Comparison of ENCODE assay signal across 8 cellular contexts in the genomic region with DNA sequence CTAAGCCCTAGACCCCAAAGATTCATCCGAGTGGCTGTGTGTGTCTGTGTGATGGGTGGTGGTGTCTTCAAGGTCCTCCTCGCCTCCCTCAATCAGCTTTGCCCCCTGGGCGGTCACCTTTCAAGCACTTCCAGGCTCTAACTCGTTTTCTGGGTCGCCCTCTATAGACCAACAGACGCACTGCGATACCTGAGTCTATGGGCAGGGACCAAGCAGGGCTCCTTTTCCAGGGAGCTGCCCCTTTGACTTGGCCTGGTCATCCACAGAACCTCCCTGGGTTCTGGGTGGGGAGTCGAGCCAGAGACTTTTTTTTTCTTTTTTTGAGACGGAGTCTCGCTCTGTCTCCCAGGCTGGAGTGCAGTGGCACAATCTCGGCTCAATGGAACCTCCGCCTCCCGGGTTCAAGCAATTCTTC. TPM values are rescaled to one million over a fixed set of nuclear protein-coding genes. Genes with fewer than 3 reads are reported as not detected.
DNase-seq lines count a peak whose midpoint lies in the region; ATAC-seq and TF ChIP-seq lines count a peak whose summit lies in the region.

No MANE protein-coding gene starts in this region.

- intact Hi-C loops in activated T-helper 2 cell treated with anti-CD3 and anti-CD28 coated beads, Interferon-gamma antibody, Interleukin-2, Interleukin-4, amounts not matched to agents 10 μg/mL and 5 μg/mL and 100 μg/mL, durations not matched to agents 14 hours and 24 hours and 36 hours (cut with micrococcal nuclease): loop anchor here (1.0 to 5.0 kb wide), 2 partner anchors 46 to 149 kb away; a partner anchor contains a TSS

- peak overlapping the region; percentile 63 for H3K27ac ChIP-seq in neutrophil
- H3K27ac ChIP-seq in suprapubic skin: no peak overlapping the region

- peak; percentile 67 for TF ChIP-seq CTCF in fibroblast of villous mesenchyme (IDR thresholded peaks at IDR 0.05; ENCODE audit: insufficient read depth, low read depth, low read length)
- peak; percentile 50 for TF ChIP-seq CTCF in neutrophil (IDR thresholded peaks at IDR 0.05)
- TF ChIP-seq CTCF in suprapubic skin (IDR thresholded peaks at IDR 0.05): peak; percentile 16 to 62

- TF ChIP-seq EP300 in suprapubic skin (IDR thresholded peaks at IDR 0.05): no peak

- no peak for ATAC-seq in GM21381 (IDR thresholded peaks at IDR 0.05; ENCODE audit: unreplicated experiment)

- peaks cover 9% of the 10 kb centered on the region for H3K36me3 ChIP-seq in neutrophil
- H3K36me3 ChIP-seq in suprapubic skin: peaks cover 38% of the 10 kb centered on the region

- H3K27ac Mint-ChIP-seq in IgD-negative memory B cell: peak overlapping the region; percentile 37 to 83 (median 47)
- H3K27ac Mint-ChIP-seq in activated T-helper 2 cell treated with anti-CD3 and anti-CD28 coated beads, Interferon-gamma antibody, Interleukin-2, Interleukin-4, amounts not matched to agents 10 μg/mL and 5 μg/mL and 100 μg/mL, durations not matched to agents 14 hours and 24 hours and 36 hours: peak overlapping the region; percentile 81

- WGBS in suprapubic skin: 29% methylated on average over 13 of the region's 13 CpGs

- H3K4me3 Mint-ChIP-seq in IgD-negative memory B cell: peak overlapping the region; percentile 80 to 98 (median 94)
- H3K4me3 Mint-ChIP-seq in activated T-helper 2 cell treated with anti-CD3 and anti-CD28 coated beads, Interferon-gamma antibody, Interleukin-2, Interleukin-4, amounts not matched to agents 10 μg/mL and 5 μg/mL and 100 μg/mL, durations not matched to agents 14 hours and 24 hours and 36 hours (ENCODE audit: low read depth): peak overlapping the region; percentile 89

- H3K4me3 ChIP-seq in fibroblast of villous mesenchyme (ENCODE audit: low read depth, low read length) (peak overlapping the region; percentile 68), neutrophil (ENCODE audit: low read depth in 1 of 2, low read length in 1 of 2) (peak overlapping the region; percentile 68 to 75), suprapubic skin (peak overlapping the region; percentile 70)

- H3K4me1 ChIP-seq in neutrophil (ENCODE audit: control insufficient read depth in 1 of 2, insufficient read depth in 1 of 2, low read depth in 1 of 2, low read length in 1 of 2): peaks cover 20% of the 10 kb centered on the region in 2 experiments
- H3K4me1 ChIP-seq in suprapubic skin: peaks cover 18% of the 10 kb centered on the region

- H3K27me3 ChIP-seq in neutrophil (no peaks in the 10 kb centered on the region), suprapubic skin (no peaks in the 10 kb centered on the region)

- peak; percentile 85 for DNase-seq in ELR (ENCODE audit: low read depth)
- DNase-seq in RPMI8226: peak; percentile 88
- DNase-seq in activated T-helper 2 cell treated with anti-CD3 and anti-CD28 coated beads, Interferon-gamma antibody, Interleukin-2, Interleukin-4, amounts not matched to agents 10 μg/mL and 5 μg/mL and 100 μg/mL, durations not matched to agents 14 hours and 24 hours and 36 hours (ENCODE audit: low spot score): peak; percentile 68
- DNase-seq in fibroblast of villous mesenchyme (ENCODE audit: low read depth): peak; percentile 63
- no peak for DNase-seq in suprapubic skin (ENCODE audit: low spot score in 2 of 2)

- no peak for TF ChIP-seq POLR2A in suprapubic skin (IDR thresholded peaks at IDR 0.05)

- H3K36me3 Mint-ChIP-seq in IgD-negative memory B cell: peaks cover 3% of the 10 kb centered on the region
- peaks cover 14% of the 10 kb centered on the region for H3K36me3 Mint-ChIP-seq in activated T-helper 2 cell treated with anti-CD3 and anti-CD28 coated beads, Interferon-gamma antibody, Interleukin-2, Interleukin-4, amounts not matched to agents 10 μg/mL and 5 μg/mL and 100 μg/mL, durations not matched to agents 14 hours and 24 hours and 36 hours (ENCODE audit: low read depth)

- peaks cover 4 to 9% (median 8%) of the 10 kb centered on the region in 3 donors for H3K4me1 Mint-ChIP-seq in IgD-negative memory B cell
- H3K4me1 Mint-ChIP-seq in activated T-helper 2 cell treated with anti-CD3 and anti-CD28 coated beads, Interferon-gamma antibody, Interleukin-2, Interleukin-4, amounts not matched to agents 10 μg/mL and 5 μg/mL and 100 μg/mL, durations not matched to agents 14 hours and 24 hours and 36 hours (ENCODE audit: low read depth): peaks cover 7% of the 10 kb centered on the region

- H3K9me3 ChIP-seq in neutrophil (no peaks in the 10 kb centered on the region), suprapubic skin (no peaks in the 10 kb centered on the region)

- H3K27me3 Mint-ChIP-seq in IgD-negative memory B cell: no peaks in the 10 kb centered on the region
- no peaks in the 10 kb centered on the region for H3K27me3 Mint-ChIP-seq in activated T-helper 2 cell treated with anti-CD3 and anti-CD28 coated beads, Interferon-gamma antibody, Interleukin-2, Interleukin-4, amounts not matched to agents 10 μg/mL and 5 μg/mL and 100 μg/mL, durations not matched to agents 14 hours and 24 hours and 36 hours (ENCODE audit: low read depth)

- H3K9me3 Mint-ChIP-seq in IgD-negative memory B cell: no peaks in the 10 kb centered on the region
- H3K9me3 Mint-ChIP-seq in activated T-helper 2 cell treated with anti-CD3 and anti-CD28 coated beads, Interferon-gamma antibody, Interleukin-2, Interleukin-4, amounts not matched to agents 10 μg/mL and 5 μg/mL and 100 μg/mL, durations not matched to agents 14 hours and 24 hours and 36 hours: no peaks in the 10 kb centered on the region

RNA-seq across cellular contexts. Expression of a gene that starts 1.1 kb away (rescaled TPM):
- polyA plus RNA-seq in IgD-negative memory B cell: 6.9 TPM
- 30.5 and 32.0 TPM in 2 replicates for total RNA-seq in activated T-helper 2 cell treated with anti-CD3 and anti-CD28 coated beads, Interferon-gamma antibody, Interleukin-2, Interleukin-4, amounts not matched to agents 10 μg/mL and 5 μg/mL and 100 μg/mL, durations not matched to agents 14 hours and 24 hours and 36 hours
- total RNA-seq in fibroblast of villous mesenchyme (21.3 and 22.9 TPM in 2 replicates), suprapubic skin (10 to 100 TPM; 52.0 to 78.1 (median 63.0) TPM)

RNA-seq across cellular contexts. Expression of a gene that starts 18.8 kb away (rescaled TPM):
- polyA plus RNA-seq in IgD-negative memory B cell: 36.4 TPM
- 49.6 and 52.2 TPM in 2 replicates for total RNA-seq in activated T-helper 2 cell treated with anti-CD3 and anti-CD28 coated beads, Interferon-gamma antibody, Interleukin-2, Interleukin-4, amounts not matched to agents 10 μg/mL and 5 μg/mL and 100 μg/mL, durations not matched to agents 14 hours and 24 hours and 36 hours
- total RNA-seq in fibroblast of villous mesenchyme: 22.0 and 32.5 TPM in 2 replicates
- total RNA-seq in suprapubic skin: 100 to 1,000 TPM in 3 of 4 donors, 10 to 100 TPM in 1; 73.3 to 119 (median 106) TPM

RNA-seq across cellular contexts. Expression of a gene that starts 19.2 kb away (rescaled TPM):
- 27.6 TPM for polyA plus RNA-seq in IgD-negative memory B cell
- 33.5 and 36.1 TPM in 2 replicates for total RNA-seq in activated T-helper 2 cell treated with anti-CD3 and anti-CD28 coated beads, Interferon-gamma antibody, Interleukin-2, Interleukin-4, amounts not matched to agents 10 μg/mL and 5 μg/mL and 100 μg/mL, durations not matched to agents 14 hours and 24 hours and 36 hours
- total RNA-seq in fibroblast of villous mesenchyme (17.7 and 20.6 TPM in 2 replicates), suprapubic skin (10 to 100 TPM; 11.6 to 19.9 (median 14.1) TPM)

RNA-seq across cellular contexts. Expression of a gene that starts 29.7 kb away (rescaled TPM):
- 53.9 TPM for polyA plus RNA-seq in IgD-negative memory B cell
- total RNA-seq in activated T-helper 2 cell treated with anti-CD3 and anti-CD28 coated beads, Interferon-gamma antibody, Interleukin-2, Interleukin-4, amounts not matched to agents 10 μg/mL and 5 μg/mL and 100 μg/mL, durations not matched to agents 14 hours and 24 hours and 36 hours: 78.6 and 78.7 TPM in 2 replicates
- 29.8 and 33.8 TPM in 2 replicates for total RNA-seq in fibroblast of villous mesenchyme
- total RNA-seq in suprapubic skin: 10 to 100 TPM; 30.2 to 37.6 (median 34.0) TPM

Comparison
In these comparisons a context has a peak if more than half of its experiments do, and no peak if none do; other contexts are left out.
1. DNase-seq: peak in ELR (single experiment), RPMI8226 (single experiment), activated T-helper 2 cell treated with anti-CD3 and anti-CD28 coated beads, Interferon-gamma antibody, Interleukin-2, Interleukin-4, amounts not matched to agents 10 μg/mL and 5 μg/mL and 100 μg/mL, durations not matched to agents 14 hours and 24 hours and 36 hours (single experiment) and fibroblast of villous mesenchyme (single experiment); none in suprapubic skin (0 of 2).
2. Peak in every context shown above with its lines, with median percentiles within 50 percentile points of each other: H3K4me3 ChIP-seq and CTCF ChIP-seq.